18 cellular contexts compared by ENCODE assay signal in genomic region chr9:91858670-91859030, GRCh38.
"Had no signal": no experiment of that assay in that cellular context is flagged by ENCODE, and none has a peak within 500 bp of the region (broad histone marks: within the 10 kb centered on the region; RNA-seq: fewer than 3 reads in every experiment).

No MANE protein-coding gene starts in this region.

- H3K4me1 Mint-ChIP-seq: activated naive CD4-positive, alpha-beta T cell treated with anti-CD3 and anti-CD28 coated beads, Interleukin-2, amount 10 ng/mL, durations not matched to agents 7 days and 5 days had no signal

- H3K36me3 ChIP-seq: right atrium auricular region, stomach, uterus had no signal

- H3K4me3 ChIP-seq: coronary artery, right atrium auricular region, stomach, uterus had no signal

- H3K4me1 ChIP-seq: parathyroid adenoma, uterus had no signal

- DNase-seq: activated CD4-positive, alpha-beta T cell treated with anti-CD3 and anti-CD28 coated beads for 1 hour; activated CD4-positive, alpha-beta T cell treated with anti-CD3 and anti-CD28 coated beads, Interleukin-2, amount 50 U/mL, for 48 hours; activated CD8-positive, alpha-beta memory T cell treated with anti-CD3 and anti-CD28 coated beads, Interleukin-2, amount 10 ng/mL, durations not matched to agents 7 days and 5 days; activated naive CD4-positive, alpha-beta T cell treated with anti-CD3 and anti-CD28 coated beads, Interleukin-2, amount 10 ng/mL, durations not matched to agents 7 days and 5 days; activated T-cell treated with anti-CD3 and anti-CD28 coated beads, Interleukin-2, amount 50 U/mL, for 24 hours; central memory CD4-positive, alpha-beta T cell; effector CD4-positive, alpha-beta T cell; foreskin fibroblast; mesenchymal stem cell; SK-N-SH; stimulated activated CD4-positive, alpha-beta T cell treated with anti-CD3 and anti-CD28 coated beads, Interleukin-2, amount 100 ng/mL, for 24 hours; stomach; T-helper 1 cell; T1000; uterus had no signal

- ATAC-seq: activated CD8-positive, alpha-beta memory T cell treated with anti-CD3 and anti-CD28 coated beads, Interleukin-2, amount 10 ng/mL, durations not matched to agents 7 days and 5 days had no signal

- H3K27ac ChIP-seq: coronary artery, parathyroid adenoma, right atrium auricular region had no signal

- H3K27me3 ChIP-seq: right atrium auricular region, stomach, uterus had no signal

- H3K4me3 Mint-ChIP-seq: activated CD8-positive, alpha-beta memory T cell treated with anti-CD3 and anti-CD28 coated beads, Interleukin-2, amount 10 ng/mL, durations not matched to agents 7 days and 5 days; activated naive CD4-positive, alpha-beta T cell treated with anti-CD3 and anti-CD28 coated beads, Interleukin-2, amount 10 ng/mL, durations not matched to agents 7 days and 5 days; activated T-cell treated with anti-CD3 and anti-CD28 coated beads, Interleukin-2, amount 50 U/mL, for 24 hours had no signal

- H3K36me3 Mint-ChIP-seq: activated CD8-positive, alpha-beta memory T cell treated with anti-CD3 and anti-CD28 coated beads, Interleukin-2, amount 10 ng/mL, durations not matched to agents 7 days and 5 days; activated naive CD4-positive, alpha-beta T cell treated with anti-CD3 and anti-CD28 coated beads, Interleukin-2, amount 10 ng/mL, durations not matched to agents 7 days and 5 days had no signal

- H3K27ac Mint-ChIP-seq: activated CD8-positive, alpha-beta memory T cell treated with anti-CD3 and anti-CD28 coated beads, Interleukin-2, amount 10 ng/mL, durations not matched to agents 7 days and 5 days; activated naive CD4-positive, alpha-beta T cell treated with anti-CD3 and anti-CD28 coated beads, Interleukin-2, amount 10 ng/mL, durations not matched to agents 7 days and 5 days; activated T-cell treated with anti-CD3 and anti-CD28 coated beads, Interleukin-2, amount 50 U/mL, for 24 hours had no signal

- H3K9me3 ChIP-seq: right atrium auricular region, SK-N-SH, stomach, uterus had no signal

- H3K9ac ChIP-seq: parathyroid adenoma, SK-N-SH had no signal

- H3K9me3 Mint-ChIP-seq: activated naive CD4-positive, alpha-beta T cell treated with anti-CD3 and anti-CD28 coated beads, Interleukin-2, amount 10 ng/mL, durations not matched to agents 7 days and 5 days; activated T-cell treated with anti-CD3 and anti-CD28 coated beads, Interleukin-2, amount 50 U/mL, for 24 hours had no signal
